10 cellular contexts compared by ENCODE assay signal in the genomic region with DNA sequence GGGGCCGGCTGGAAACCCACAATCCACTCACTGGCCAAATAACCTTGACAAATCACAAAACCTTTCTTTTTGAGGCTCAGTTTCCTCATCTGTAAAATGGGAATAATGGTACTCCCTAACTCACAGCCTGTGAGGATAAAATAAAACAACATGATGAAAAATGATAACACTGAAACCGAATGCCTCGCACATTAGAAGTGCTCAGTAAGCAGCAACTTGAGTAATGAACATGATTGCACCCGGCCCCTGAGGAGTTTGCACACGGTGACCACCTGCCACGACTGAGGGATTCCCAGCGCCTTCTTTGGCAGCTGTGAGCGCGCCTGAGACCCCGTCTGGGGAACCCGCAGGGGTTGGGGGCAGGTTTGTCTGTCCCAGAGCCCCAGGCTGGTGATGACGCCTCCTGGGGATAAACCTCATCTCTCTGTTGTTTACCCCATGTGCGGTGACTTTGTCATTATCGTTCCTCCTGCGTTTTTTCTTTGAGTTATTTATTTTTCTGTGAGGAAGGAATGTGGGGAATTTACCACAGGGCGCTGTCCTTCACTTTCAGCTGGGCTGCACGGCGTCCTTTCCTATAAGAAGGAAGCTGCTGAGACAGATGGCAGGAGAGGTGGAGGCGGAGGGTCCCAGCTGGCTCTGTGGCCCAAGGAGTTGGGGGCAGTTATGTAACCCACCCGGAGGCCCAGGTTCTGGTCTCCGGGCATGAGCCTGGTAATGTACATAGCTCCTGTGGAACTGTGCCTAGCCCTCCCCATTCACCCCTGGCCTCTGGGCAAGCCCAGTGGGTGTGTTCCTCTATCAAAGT. TPM values are rescaled to one million over a fixed set of nuclear protein-coding genes. Genes with fewer than 3 reads are reported as not detected.
DNase-seq lines count a peak whose midpoint lies in the region; ATAC-seq and TF ChIP-seq lines count a peak whose summit lies in the region.
"Had no signal": no experiment of that assay in that cellular context is flagged by ENCODE, and none has a peak within 500 bp of the region (broad histone marks: within the 10 kb centered on the region; RNA-seq: fewer than 3 reads in every experiment).

No MANE protein-coding gene starts in this region.

- no peaks in the 10 kb centered on the region for H3K9me3 Mint-ChIP-seq in stimulated activated naive B cell treated with anti-CD40 and anti-IgM and Interleukin-4, amounts not matched to agents 10 μg/mL and 1 μg/mL and 100 μg/mL, for 72 hours
- no peaks in the 10 kb centered on the region for H3K9me3 Mint-ChIP-seq in activated T-cell treated with anti-CD3 and anti-CD28 coated beads, Interleukin-2, amount 50 U/mL, for 4 hours

- no peak for TF ChIP-seq CTCF in BJ (IDR thresholded peaks at IDR 0.05; ENCODE audit: insufficient read depth, low read depth, low read length)
- TF ChIP-seq CTCF in osteoblast (IDR thresholded peaks at IDR 0.05; ENCODE audit: extremely low read depth, low read depth, low read length), result no peak

- no peak overlapping the region for H3K4me3 ChIP-seq in BJ (ENCODE audit: low read depth, low read length)
- no peak overlapping the region for H3K4me3 ChIP-seq in osteoblast (ENCODE audit: insufficient read depth, low read length)

- peaks cover 66% of the 10 kb centered on the region for H3K4me1 ChIP-seq in osteoblast (ENCODE audit: insufficient read depth, low read length)

- CTCF ChIA-PET in BJ (lab: Yijun Ruan, JAX), result interaction anchor here (1.1 kb wide), 1 partner anchor 16 kb away, joined by 4 read pairs; no protein-coding TSS in a partner anchor

- H3K4me1 Mint-ChIP-seq in stimulated activated naive B cell treated with anti-CD40 and anti-IgM and Interleukin-4, amounts not matched to agents 10 μg/mL and 1 μg/mL and 100 μg/mL, for 72 hours, result peaks cover 7 to 23% of the 10 kb centered on the region in 2 donors
- no peaks in the 10 kb centered on the region for H3K4me1 Mint-ChIP-seq in activated T-cell treated with anti-CD3 and anti-CD28 coated beads, Interleukin-2, amount 50 U/mL, for 4 hours (ENCODE audit: low read depth)
- H3K4me1 Mint-ChIP-seq: T-helper 17 cell had no signal

- H3K36me3 Mint-ChIP-seq in stimulated activated naive B cell treated with anti-CD40 and anti-IgM and Interleukin-4, amounts not matched to agents 10 μg/mL and 1 μg/mL and 100 μg/mL, for 72 hours, result peaks cover 3 to 32% of the 10 kb centered on the region in 2 donors
- no peaks in the 10 kb centered on the region for H3K36me3 Mint-ChIP-seq in activated T-cell treated with anti-CD3 and anti-CD28 coated beads, Interleukin-2, amount 50 U/mL, for 4 hours (ENCODE audit: insufficient read depth)

- no peaks in the 10 kb centered on the region for H3K36me3 ChIP-seq in BJ (ENCODE audit: control insufficient read depth, insufficient read depth, low read length)
- H3K36me3 ChIP-seq in osteoblast (ENCODE audit: insufficient read depth, low read length), result no peaks in the 10 kb centered on the region

- H4K20me1 ChIP-seq in osteoblast (ENCODE audit: insufficient read depth, low read length), result peaks cover 3% of the 10 kb centered on the region

- H3K27me3 ChIP-seq in BJ (ENCODE audit: control insufficient read depth, insufficient read depth, low read length) (no peaks in the 10 kb centered on the region), osteoblast (ENCODE audit: insufficient read depth, low read length) (no peaks in the 10 kb centered on the region)

- no peak for ATAC-seq in stimulated activated naive B cell treated with anti-CD40 and anti-IgM and Interleukin-4, amounts not matched to agents 10 μg/mL and 1 μg/mL and 100 μg/mL, for 72 hours (replicated peaks)
- no peak for ATAC-seq in activated T-cell treated with anti-CD3 and anti-CD28 coated beads, Interleukin-2, amount 50 U/mL, for 4 hours
- ATAC-seq in GM18870 (IDR thresholded peaks at IDR 0.05; ENCODE audit: unreplicated experiment), result no peak
- ATAC-seq: T-helper 17 cell had no signal

- H3K4me3 Mint-ChIP-seq in stimulated activated naive B cell treated with anti-CD40 and anti-IgM and Interleukin-4, amounts not matched to agents 10 μg/mL and 1 μg/mL and 100 μg/mL, for 72 hours, result no peak overlapping the region
- no peak overlapping the region for H3K4me3 Mint-ChIP-seq in activated T-cell treated with anti-CD3 and anti-CD28 coated beads, Interleukin-2, amount 50 U/mL, for 4 hours
- H3K4me3 Mint-ChIP-seq: T-helper 17 cell had no signal

- H2AFZ ChIP-seq in osteoblast (ENCODE audit: low read length), result no peak overlapping the region

- H3K4me2 ChIP-seq in osteoblast (ENCODE audit: insufficient read depth, low read length), result peak overlapping the region; percentile 54

- H3K9me3 ChIP-seq in osteoblast (ENCODE audit: low read depth, low read length), result no peaks in the 10 kb centered on the region

- POLR2A ChIA-PET in BJ (lab: Charles Lee), result interaction anchor here (0.5 kb wide), 1 partner anchor 9 kb away, joined by 3 read pairs; no protein-coding TSS in a partner anchor

- H3K27me3 Mint-ChIP-seq in stimulated activated naive B cell treated with anti-CD40 and anti-IgM and Interleukin-4, amounts not matched to agents 10 μg/mL and 1 μg/mL and 100 μg/mL, for 72 hours, result no peaks in the 10 kb centered on the region
- peaks cover 15% of the 10 kb centered on the region for H3K27me3 Mint-ChIP-seq in activated T-cell treated with anti-CD3 and anti-CD28 coated beads, Interleukin-2, amount 50 U/mL, for 4 hours (ENCODE audit: low read depth)

- DNase-seq in BJ (ENCODE audit: low read depth) (peak; percentile 83), NCI-H524 treated with DMSO at 0.1 percent for 48 hours (lab: John Stamatoyannopoulos, UW) (peak; percentile 75), epidermal melanocyte (ENCODE audit: insufficient read length, low spot score) (peak; percentile 64), osteoblast (ENCODE audit: insufficient read length, low spot score, missing footprints) (peak; percentile 92), GM19238 (ENCODE audit: insufficient read length, low spot score) (no peak)
- DNase-seq in stimulated activated naive B cell treated with anti-CD40 and anti-IgM and Interleukin-4, amounts not matched to agents 10 μg/mL and 1 μg/mL and 100 μg/mL, for 72 hours, result no peak
- no peak for DNase-seq in activated T-cell treated with anti-CD3 and anti-CD28 coated beads, Interleukin-2, amount 50 U/mL, for 4 hours
- DNase-seq: GDM1, T-helper 17 cell had no signal

- no peak overlapping the region for H3K27ac Mint-ChIP-seq in stimulated activated naive B cell treated with anti-CD40 and anti-IgM and Interleukin-4, amounts not matched to agents 10 μg/mL and 1 μg/mL and 100 μg/mL, for 72 hours
- H3K27ac Mint-ChIP-seq: T-helper 17 cell had no signal

- peak overlapping the region; percentile 37 for H3K27ac ChIP-seq in osteoblast (ENCODE audit: low read depth, low read length)

- H3K79me2 ChIP-seq in osteoblast (ENCODE audit: insufficient read depth, low read length), result no peaks in the 10 kb centered on the region

RNA-seq across cellular contexts. Expression of a gene that starts 3.0 kb away (rescaled TPM):
- polyA plus RNA-seq in BJ (2011; rRNA removed), result 4.8 and 8.4 TPM in 2 replicates
- polyA minus RNA-seq in BJ (2011; rRNA and poly(A)+ RNA removed), result 15.2 and 21.4 TPM in 2 replicates
- total RNA-seq in osteoblast, result 2.7 and 4.0 TPM in 2 replicates
- 1 to 10 TPM in 1 of 3 donors, under 1 TPM in 2; 0.56 to 1.4 (median 0.79) TPM for total RNA-seq in activated T-cell treated with anti-CD3 and anti-CD28 coated beads, Interleukin-2, amount 50 U/mL, for 4 hours

RNA-seq across cellular contexts. Expression of a gene that starts 23.6 kb away (rescaled TPM):
- 0.04 and 0.13 TPM in 2 replicates for polyA plus RNA-seq in BJ (2011; rRNA removed)
- polyA minus RNA-seq in BJ (2011; rRNA and poly(A)+ RNA removed), result not detected in 2 replicates
- total RNA-seq in osteoblast, result under 0.01 TPM in 1 of 2 replicates, not detected in the other
- total RNA-seq in activated T-cell treated with anti-CD3 and anti-CD28 coated beads, Interleukin-2, amount 50 U/mL, for 4 hours, result under 1 TPM in 2 of 3 donors, not detected in 1; 0.21 to 0.86 TPM
- total RNA-seq: T-helper 17 cell had no signal

Comparison
In these comparisons a context has a peak if more than half of its experiments do, and no peak if none do; other contexts are left out.
1. DNase-seq: peak in BJ (single experiment), NCI-H524 treated with DMSO at 0.1 percent for 48 hours (single experiment), epidermal melanocyte (single experiment) and osteoblast (single experiment); none in stimulated activated naive B cell treated with anti-CD40 and anti-IgM and Interleukin-4, amounts not matched to agents 10 μg/mL and 1 μg/mL and 100 μg/mL, for 72 hours (single experiment), activated T-cell treated with anti-CD3 and anti-CD28 coated beads, Interleukin-2, amount 50 U/mL, for 4 hours (single experiment) and GM19238 (single experiment).